Comparison of ENCODE assay signal across 8 cellular contexts in the genomic region with DNA sequence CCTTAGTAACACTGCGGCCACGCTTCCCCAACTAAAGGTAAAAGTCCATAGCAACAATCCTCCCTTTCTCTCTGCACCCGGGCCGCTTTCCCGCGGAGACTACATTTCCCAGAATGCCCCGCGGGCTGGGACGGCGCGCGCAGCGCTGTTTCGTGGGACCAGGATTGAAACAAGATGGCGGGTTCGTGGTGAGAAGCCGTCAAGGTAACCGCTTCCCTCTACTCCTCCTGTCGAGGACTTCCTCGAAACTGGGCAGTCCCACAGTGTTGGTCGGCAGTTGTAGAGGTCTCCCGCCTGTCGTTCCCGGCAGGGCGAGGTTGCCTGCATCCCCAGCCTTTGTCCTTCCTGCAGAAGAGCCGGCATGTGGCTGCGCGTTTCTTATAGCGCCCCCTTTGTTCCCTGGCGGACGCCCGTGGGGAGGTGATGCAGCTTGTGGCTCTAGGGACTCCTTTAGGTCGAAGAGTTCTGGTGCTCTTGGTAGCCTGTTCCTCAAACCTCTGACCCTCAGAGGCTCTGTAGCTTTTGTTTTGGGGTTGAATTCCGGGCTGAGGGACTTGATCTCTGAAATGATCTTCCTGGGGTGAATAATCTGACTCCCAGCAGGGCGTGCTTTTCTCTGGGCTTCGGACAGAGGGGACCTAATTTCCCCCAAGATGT. TPM values are rescaled to one million over a fixed set of nuclear protein-coding genes. Genes with fewer than 3 reads are reported as not detected.
DNase-seq lines count a peak whose midpoint lies in the region; ATAC-seq and TF ChIP-seq lines count a peak whose summit lies in the region.

A gene (plus strand): TSS at position 164 of the 657 bp plus-strand sequence. CDS start 1,772 bp downstream, outside the sequence.

- peak; percentile 96 for TF ChIP-seq CTCF in AG09309 (IDR thresholded peaks at IDR 0.05; ENCODE audit: control insufficient read depth, insufficient read depth, low read depth, low read length, missing control alignments)
- TF ChIP-seq CTCF in WTC11 (IDR thresholded peaks at IDR 0.05) = no peak
- peak; percentile 80 for TF ChIP-seq CTCF in cardiac fibroblast (IDR thresholded peaks at IDR 0.05; ENCODE audit: low read depth, low read length)

- no peaks in the 10 kb centered on the region; the same call in 1 of the 2 replicates for H3K27me3 Mint-ChIP-seq in WTC11 (ENCODE audit: low read depth)

- peaks cover 22% of the 10 kb centered on the region for H3K36me3 Mint-ChIP-seq in WTC11

- peak within 1 kb of the TSS; percentile 98 for H3K4me3 Mint-ChIP-seq in WTC11

- peak; percentile 91 for ATAC-seq in GM18907 (IDR thresholded peaks at IDR 0.05; ENCODE audit: unreplicated experiment)
- peak; percentile 90 for ATAC-seq in HG03159 (IDR thresholded peaks at IDR 0.05; ENCODE audit: unreplicated experiment)
- peak; percentile 90 for ATAC-seq in WTC11

- no peaks in the 10 kb centered on the region for H3K9me3 Mint-ChIP-seq in WTC11

- CTCF ChIA-PET in WTC11 (lab: Charles Lee) = interaction anchor here (0.6 to 1.5 kb wide), 7 partner anchors 17 to 48 kb away, joined by 3 to 4 read pairs (median 3); a partner anchor contains a TSS

- DNase-seq in AG09309 (ENCODE audit: low read depth) (peak; percentile 40), NCI-H2227 (lab: John Stamatoyannopoulos, UW; ENCODE audit: unreplicated experiment) (peak; percentile 95), WTC11 (ENCODE audit: low spot score) (peak; percentile 94), cardiac fibroblast (ENCODE audit: low read depth in 2 of 2) (peak; percentile 90 to 92), inferior parietal cortex (ENCODE audit: extremely low spot score) (peak; percentile 95)
- DNase-seq in stimulated activated CD4-positive, alpha-beta T cell treated with anti-CD3 and anti-CD28 coated beads, Interleukin-12 subunit alpha, Interleukin-12 subunit beta, amount 100 ng/mL, for 24 hours (ENCODE audit: low read depth in 2 of 2) = peak; percentile 86 to 90

- peaks cover 12% of the 10 kb centered on the region for H3K4me1 Mint-ChIP-seq in WTC11

- POLR2A ChIA-PET in WTC11 (lab: Charles Lee) = interaction anchor here (1.3 kb wide), 1 partner anchor 25 kb away, joined by 4 read pairs; a partner anchor contains a TSS

- H3K27ac Mint-ChIP-seq in WTC11 = peak within 1 kb of the TSS; percentile 98

- H3K4me3 ChIP-seq in AG09309 (ENCODE audit: control insufficient read depth, low read depth, low read length) (peak within 1 kb of the TSS; percentile 78), cardiac fibroblast (replicated peaks in 1 of 2; ENCODE audit: low read depth in 2 of 2, low read length in 2 of 2) (peak within 1 kb of the TSS; percentile 81 to 89)

TF ChIP-seq in WTC11, 78 proteins besides CTCF, POLR2A, EP300 and RAD21 (continues in another document):
- TF ChIP-seq, protein P1, sequence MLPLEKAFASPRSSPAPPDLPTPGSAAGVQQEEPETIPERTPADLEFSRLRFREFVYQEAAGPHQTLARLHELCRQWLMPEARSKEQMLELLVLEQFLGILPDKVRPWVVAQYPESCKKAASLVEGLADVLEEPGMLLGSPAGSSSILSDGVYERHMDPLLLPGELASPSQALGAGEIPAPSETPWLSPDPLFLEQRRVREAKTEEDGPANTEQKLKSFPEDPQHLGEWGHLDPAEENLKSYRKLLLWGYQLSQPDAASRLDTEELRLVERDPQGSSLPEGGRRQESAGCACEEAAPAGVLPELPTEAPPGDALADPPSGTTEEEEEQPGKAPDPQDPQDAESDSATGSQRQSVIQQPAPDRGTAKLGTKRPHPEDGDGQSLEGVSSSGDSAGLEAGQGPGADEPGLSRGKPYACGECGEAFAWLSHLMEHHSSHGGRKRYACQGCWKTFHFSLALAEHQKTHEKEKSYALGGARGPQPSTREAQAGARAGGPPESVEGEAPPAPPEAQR (CRISPR knock-in tag; IDR thresholded peaks at IDR 0.05) = no peak
- TF ChIP-seq, protein P2, sequence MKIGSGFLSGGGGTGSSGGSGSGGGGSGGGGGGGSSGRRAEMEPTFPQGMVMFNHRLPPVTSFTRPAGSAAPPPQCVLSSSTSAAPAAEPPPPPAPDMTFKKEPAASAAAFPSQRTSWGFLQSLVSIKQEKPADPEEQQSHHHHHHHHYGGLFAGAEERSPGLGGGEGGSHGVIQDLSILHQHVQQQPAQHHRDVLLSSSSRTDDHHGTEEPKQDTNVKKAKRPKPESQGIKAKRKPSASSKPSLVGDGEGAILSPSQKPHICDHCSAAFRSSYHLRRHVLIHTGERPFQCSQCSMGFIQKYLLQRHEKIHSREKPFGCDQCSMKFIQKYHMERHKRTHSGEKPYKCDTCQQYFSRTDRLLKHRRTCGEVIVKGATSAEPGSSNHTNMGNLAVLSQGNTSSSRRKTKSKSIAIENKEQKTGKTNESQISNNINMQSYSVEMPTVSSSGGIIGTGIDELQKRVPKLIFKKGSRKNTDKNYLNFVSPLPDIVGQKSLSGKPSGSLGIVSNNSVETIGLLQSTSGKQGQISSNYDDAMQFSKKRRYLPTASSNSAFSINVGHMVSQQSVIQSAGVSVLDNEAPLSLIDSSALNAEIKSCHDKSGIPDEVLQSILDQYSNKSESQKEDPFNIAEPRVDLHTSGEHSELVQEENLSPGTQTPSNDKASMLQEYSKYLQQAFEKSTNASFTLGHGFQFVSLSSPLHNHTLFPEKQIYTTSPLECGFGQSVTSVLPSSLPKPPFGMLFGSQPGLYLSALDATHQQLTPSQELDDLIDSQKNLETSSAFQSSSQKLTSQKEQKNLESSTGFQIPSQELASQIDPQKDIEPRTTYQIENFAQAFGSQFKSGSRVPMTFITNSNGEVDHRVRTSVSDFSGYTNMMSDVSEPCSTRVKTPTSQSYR (CRISPR knock-in tag; IDR thresholded peaks at IDR 0.05) = no peak
- TF ChIP-seq, protein P3, sequence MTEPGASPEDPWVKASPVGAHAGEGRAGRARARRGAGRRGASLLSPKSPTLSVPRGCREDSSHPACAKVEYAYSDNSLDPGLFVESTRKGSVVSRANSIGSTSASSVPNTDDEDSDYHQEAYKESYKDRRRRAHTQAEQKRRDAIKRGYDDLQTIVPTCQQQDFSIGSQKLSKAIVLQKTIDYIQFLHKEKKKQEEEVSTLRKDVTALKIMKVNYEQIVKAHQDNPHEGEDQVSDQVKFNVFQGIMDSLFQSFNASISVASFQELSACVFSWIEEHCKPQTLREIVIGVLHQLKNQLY (CRISPR knock-in tag; IDR thresholded peaks at IDR 0.05) = no peak
- TF ChIP-seq, protein P4, sequence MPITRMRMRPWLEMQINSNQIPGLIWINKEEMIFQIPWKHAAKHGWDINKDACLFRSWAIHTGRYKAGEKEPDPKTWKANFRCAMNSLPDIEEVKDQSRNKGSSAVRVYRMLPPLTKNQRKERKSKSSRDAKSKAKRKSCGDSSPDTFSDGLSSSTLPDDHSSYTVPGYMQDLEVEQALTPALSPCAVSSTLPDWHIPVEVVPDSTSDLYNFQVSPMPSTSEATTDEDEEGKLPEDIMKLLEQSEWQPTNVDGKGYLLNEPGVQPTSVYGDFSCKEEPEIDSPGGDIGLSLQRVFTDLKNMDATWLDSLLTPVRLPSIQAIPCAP (CRISPR knock-in tag; IDR thresholded peaks at IDR 0.05) = 0 out of 2 replicates have a peak, but pooled peaks have one; percentile 41
- TF ChIP-seq, protein P5, sequence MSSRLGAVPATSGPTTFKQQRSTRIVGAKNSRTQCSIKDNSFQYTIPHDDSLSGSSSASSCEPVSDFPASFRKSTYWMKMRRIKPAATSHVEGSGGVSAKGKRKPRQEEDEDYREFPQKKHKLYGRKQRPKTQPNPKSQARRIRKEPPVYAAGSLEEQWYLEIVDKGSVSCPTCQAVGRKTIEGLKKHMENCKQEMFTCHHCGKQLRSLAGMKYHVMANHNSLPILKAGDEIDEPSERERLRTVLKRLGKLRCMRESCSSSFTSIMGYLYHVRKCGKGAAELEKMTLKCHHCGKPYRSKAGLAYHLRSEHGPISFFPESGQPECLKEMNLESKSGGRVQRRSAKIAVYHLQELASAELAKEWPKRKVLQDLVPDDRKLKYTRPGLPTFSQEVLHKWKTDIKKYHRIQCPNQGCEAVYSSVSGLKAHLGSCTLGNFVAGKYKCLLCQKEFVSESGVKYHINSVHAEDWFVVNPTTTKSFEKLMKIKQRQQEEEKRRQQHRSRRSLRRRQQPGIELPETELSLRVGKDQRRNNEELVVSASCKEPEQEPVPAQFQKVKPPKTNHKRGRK (CRISPR knock-in tag; IDR thresholded peaks at IDR 0.05; ENCODE audit: borderline replicate concordance) = no peak
- TF ChIP-seq JUN (CRISPR knock-in tag; IDR thresholded peaks at IDR 0.05) (peak; percentile 81; the same call in 1 of the 2 replicates), NR1H2 (CRISPR knock-in tag; IDR thresholded peaks at IDR 0.05) (no peak), RORB (CRISPR knock-in tag; IDR thresholded peaks at IDR 0.05) (no peak), ZNF232 (CRISPR knock-in tag; IDR thresholded peaks at IDR 0.05) (no peak), ZNF671 (CRISPR knock-in tag; IDR thresholded peaks at IDR 0.05) (no peak), ZNF138 (CRISPR knock-in tag; conservative IDR thresholded peaks at IDR 0.05) (no peak), ESRRA (CRISPR knock-in tag; IDR thresholded peaks at IDR 0.05; ENCODE audit: borderline replicate concordance) (no peak), TP53 (CRISPR knock-in tag; IDR thresholded peaks at IDR 0.05) (no peak), NFATC4 (CRISPR knock-in tag; IDR thresholded peaks at IDR 0.05) (no peak), ZNF396 (CRISPR knock-in tag; IDR thresholded peaks at IDR 0.05; ENCODE audit: borderline replicate concordance) (no peak), ZNF263 (CRISPR knock-in tag; IDR thresholded peaks at IDR 0.05; ENCODE audit: low read depth) (no peak), FOXK1 (CRISPR knock-in tag; IDR thresholded peaks at IDR 0.05) (peak; percentile 53; the same call in 1 of the 2 replicates)
- TF ChIP-seq, protein P6, sequence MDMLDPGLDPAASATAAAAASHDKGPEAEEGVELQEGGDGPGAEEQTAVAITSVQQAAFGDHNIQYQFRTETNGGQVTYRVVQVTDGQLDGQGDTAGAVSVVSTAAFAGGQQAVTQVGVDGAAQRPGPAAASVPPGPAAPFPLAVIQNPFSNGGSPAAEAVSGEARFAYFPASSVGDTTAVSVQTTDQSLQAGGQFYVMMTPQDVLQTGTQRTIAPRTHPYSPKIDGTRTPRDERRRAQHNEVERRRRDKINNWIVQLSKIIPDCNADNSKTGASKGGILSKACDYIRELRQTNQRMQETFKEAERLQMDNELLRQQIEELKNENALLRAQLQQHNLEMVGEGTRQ (CRISPR knock-in tag; IDR thresholded peaks at IDR 0.05) = no peak
- TF ChIP-seq, protein P7, sequence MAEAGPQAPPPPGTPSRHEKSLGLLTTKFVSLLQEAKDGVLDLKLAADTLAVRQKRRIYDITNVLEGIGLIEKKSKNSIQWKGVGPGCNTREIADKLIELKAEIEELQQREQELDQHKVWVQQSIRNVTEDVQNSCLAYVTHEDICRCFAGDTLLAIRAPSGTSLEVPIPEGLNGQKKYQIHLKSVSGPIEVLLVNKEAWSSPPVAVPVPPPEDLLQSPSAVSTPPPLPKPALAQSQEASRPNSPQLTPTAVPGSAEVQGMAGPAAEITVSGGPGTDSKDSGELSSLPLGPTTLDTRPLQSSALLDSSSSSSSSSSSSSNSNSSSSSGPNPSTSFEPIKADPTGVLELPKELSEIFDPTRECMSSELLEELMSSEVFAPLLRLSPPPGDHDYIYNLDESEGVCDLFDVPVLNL (CRISPR knock-in tag; IDR thresholded peaks at IDR 0.05; ENCODE audit: borderline replicate concordance, low read depth) = no peak

RNA-seq across cellular contexts. Expression of the gene that starts here (rescaled TPM):
- total RNA-seq in WTC11 (2021) = 112 to 124 TPM (median 121 TPM) in 3 replicates

Comparison
In these comparisons a context has a peak if more than half of its experiments do, and no peak if none do; other contexts are left out.
1. Peak in every context shown above with its lines: DNase-seq, ATAC-seq and H3K4me3 ChIP-seq.
2. DNase-seq: peak in every context shown above with its lines; median percentile 95 in NCI-H2227; 95 in inferior parietal cortex; 94 in WTC11; 91 in cardiac fibroblast; 88 in stimulated activated CD4-positive, alpha-beta T cell treated with anti-CD3 and anti-CD28 coated beads, Interleukin-12 subunit alpha, Interleukin-12 subunit beta, amount 100 ng/mL, for 24 hours; 40 in AG09309.